Comparison of ENCODE assay signal across 29 cellular contexts in the genomic region with DNA sequence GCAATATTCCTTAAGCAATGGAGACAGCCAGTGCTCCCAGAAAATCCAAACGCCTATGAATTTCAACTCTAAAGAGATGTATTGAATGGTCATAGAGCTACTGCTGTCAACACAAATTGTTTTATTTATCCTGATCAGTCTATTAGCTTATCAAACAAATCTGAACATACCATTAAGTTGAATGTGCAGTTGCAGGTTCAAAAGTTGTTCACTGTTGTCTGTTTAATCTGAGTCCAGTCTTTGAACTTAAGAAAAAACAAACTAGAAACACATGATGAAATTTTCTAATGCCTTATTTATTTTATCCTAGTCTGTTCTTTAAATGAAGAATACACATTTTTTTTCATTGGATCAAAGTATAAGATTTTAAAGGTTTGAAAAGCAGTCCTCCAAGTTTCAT.
"Had no signal": no experiment of that assay in that cellular context is flagged by ENCODE, and none has a peak within 500 bp of the region (broad histone marks: within the 10 kb centered on the region; RNA-seq: fewer than 3 reads in every experiment).

No MANE protein-coding gene starts in this region.

- H3K27ac ChIP-seq: stomach, suprapubic skin, testis, thoracic aorta, thyroid gland, tibial artery, tibial nerve, transverse colon, upper lobe of left lung, upper lobe of right lung, uterus, vagina had no signal

- H3K36me3 ChIP-seq: uterus had no signal

- H3K4me3 Mint-ChIP-seq: stimulated activated effector memory CD8-positive, alpha-beta T cell treated with anti-CD3 and anti-CD28 coated beads, Interleukin-12 subunit alpha, Interleukin-12 subunit beta, amount 100 ng/mL, for 72 hours; stimulated activated memory B cell treated with anti-CD40 and anti-IgM and Interleukin-4, amounts not matched to agents 10 μg/mL and 1 μg/mL and 100 μg/mL, for 72 hours; stimulated activated naive B cell treated with anti-CD40 and anti-IgM and Interleukin-4, amounts not matched to agents 10 μg/mL and 1 μg/mL and 100 μg/mL, for 72 hours; stimulated activated naive CD8-positive, alpha-beta T cell treated with anti-CD3 and anti-CD28 coated beads, Interleukin-15, amount 100 ng/mL, for 72 hours; stimulated activated naive CD8-positive, alpha-beta T cell treated with anti-CD3 and anti-CD28 coated beads, Interleukin-15, Interleukin-2, amounts not matched to agents 100 ng/mL and 50 ng/mL, for 24 hours; type B pancreatic cell had no signal

- H3K4me1 ChIP-seq: stomach, testis, thyroid gland, tibial artery, tibial nerve, transverse colon, upper lobe of left lung, upper lobe of right lung, uterus, vagina had no signal

- DNase-seq: stimulated activated CD4-positive, alpha-beta T cell treated with anti-CD3 and anti-CD28 coated beads, Interleukin-2, amount 100 ng/mL, for 48 hours; stimulated activated CD4-positive, alpha-beta T cell treated with anti-CD3 and anti-CD28 coated beads, Interleukin-4, amount 100 ng/mL, for 1 hour; stimulated activated CD4-positive, alpha-beta T cell treated with anti-CD3 and anti-CD28 coated beads, Interleukin-4, amount 100 ng/mL, for 24 hours; stimulated activated CD4-positive, alpha-beta T cell treated with anti-CD3 and anti-CD28 coated beads, Interleukin-4, amount 100 ng/mL, for 4 hours; stimulated activated CD8-positive, alpha-beta memory T cell treated with anti-CD3 and anti-CD28 coated beads, Interleukin-4, amount 100 ng/mL, for 48 hours; stimulated activated naive B cell treated with anti-CD40 and anti-IgM and Interleukin-4, amounts not matched to agents 10 μg/mL and 1 μg/mL and 100 μg/mL, for 72 hours; stimulated activated naive CD4-positive, alpha-beta T cell; stimulated activated naive CD4-positive, alpha-beta T cell treated with Interleukin-2 at 50 U/mL for 16 hours; stimulated activated naive CD8-positive, alpha-beta T cell treated with anti-CD3 and anti-CD28 coated beads, Interleukin-15, amount 100 ng/mL, for 72 hours; stimulated activated naive CD8-positive, alpha-beta T cell treated with anti-CD3 and anti-CD28 coated beads, Interleukin-15, Interleukin-2, amounts not matched to agents 100 U/mL and 50 U/mL, for 24 hours; stomach; substantia nigra; testis; thyroid gland; tibial artery; transverse colon; trophoblast cell; upper lobe of left lung; upper lobe of right lung; uterus had no signal

- H3K9me3 ChIP-seq: stomach, suprapubic skin, testis, thoracic aorta, thyroid gland, tibial artery, tibial nerve, transverse colon, upper lobe of left lung, upper lobe of right lung, uterus, vagina had no signal

- H3K27me3 Mint-ChIP-seq: stimulated activated naive B cell treated with anti-CD40 and anti-IgM and Interleukin-4, amounts not matched to agents 10 μg/mL and 1 μg/mL and 100 μg/mL, for 72 hours; stimulated activated naive CD8-positive, alpha-beta T cell treated with anti-CD3 and anti-CD28 coated beads, Interleukin-15, amount 100 ng/mL, for 72 hours; stimulated activated naive CD8-positive, alpha-beta T cell treated with anti-CD3 and anti-CD28 coated beads, Interleukin-15, Interleukin-2, amounts not matched to agents 100 ng/mL and 50 ng/mL, for 24 hours; type B pancreatic cell had no signal

- ATAC-seq: stimulated activated effector memory CD8-positive, alpha-beta T cell treated with anti-CD3 and anti-CD28 coated beads, Interleukin-12 subunit alpha, Interleukin-12 subunit beta, amount 100 ng/mL, for 72 hours; stimulated activated memory B cell treated with anti-CD40 and anti-IgM and Interleukin-4, amounts not matched to agents 10 μg/mL and 1 μg/mL and 100 μg/mL, for 72 hours; stimulated activated naive B cell treated with anti-CD40 and anti-IgM and Interleukin-4, amounts not matched to agents 10 μg/mL and 1 μg/mL and 100 μg/mL, for 72 hours; stimulated activated naive CD8-positive, alpha-beta T cell treated with anti-CD3 and anti-CD28 coated beads, Interleukin-15, amount 100 ng/mL, for 72 hours; stimulated activated naive CD8-positive, alpha-beta T cell treated with anti-CD3 and anti-CD28 coated beads, Interleukin-15, Interleukin-2, amounts not matched to agents 100 U/mL and 50 U/mL, for 24 hours; upper lobe of right lung had no signal

- H3K4me3 ChIP-seq: stomach, suprapubic skin, testis, thoracic aorta, thyroid gland, tibial artery, tibial nerve, transverse colon, upper lobe of left lung, upper lobe of right lung, uterus, vagina had no signal

- H3K27me3 ChIP-seq: stomach, suprapubic skin, testis, thyroid gland, tibial artery, tibial nerve, transverse colon, upper lobe of left lung, upper lobe of right lung, uterus, vagina had no signal

- H3K9me3 Mint-ChIP-seq: stimulated activated effector memory CD8-positive, alpha-beta T cell treated with anti-CD3 and anti-CD28 coated beads, Interleukin-12 subunit alpha, Interleukin-12 subunit beta, amount 100 ng/mL, for 72 hours; stimulated activated memory B cell treated with anti-CD40 and anti-IgM and Interleukin-4, amounts not matched to agents 10 μg/mL and 1 μg/mL and 100 μg/mL, for 72 hours; stimulated activated naive B cell treated with anti-CD40 and anti-IgM and Interleukin-4, amounts not matched to agents 10 μg/mL and 1 μg/mL and 100 μg/mL, for 72 hours; stimulated activated naive CD8-positive, alpha-beta T cell treated with anti-CD3 and anti-CD28 coated beads, Interleukin-15, amount 100 ng/mL, for 72 hours; stimulated activated naive CD8-positive, alpha-beta T cell treated with anti-CD3 and anti-CD28 coated beads, Interleukin-15, Interleukin-2, amounts not matched to agents 100 ng/mL and 50 ng/mL, for 24 hours; type B pancreatic cell had no signal

- H3K4me1 Mint-ChIP-seq: stimulated activated effector memory CD8-positive, alpha-beta T cell treated with anti-CD3 and anti-CD28 coated beads, Interleukin-12 subunit alpha, Interleukin-12 subunit beta, amount 100 ng/mL, for 72 hours; stimulated activated memory B cell treated with anti-CD40 and anti-IgM and Interleukin-4, amounts not matched to agents 10 μg/mL and 1 μg/mL and 100 μg/mL, for 72 hours; stimulated activated naive B cell treated with anti-CD40 and anti-IgM and Interleukin-4, amounts not matched to agents 10 μg/mL and 1 μg/mL and 100 μg/mL, for 72 hours; stimulated activated naive CD8-positive, alpha-beta T cell treated with anti-CD3 and anti-CD28 coated beads, Interleukin-15, amount 100 ng/mL, for 72 hours had no signal

- FAIRE-seq: urothelium cell line had no signal

- H3K27ac Mint-ChIP-seq: stimulated activated effector memory CD8-positive, alpha-beta T cell treated with anti-CD3 and anti-CD28 coated beads, Interleukin-12 subunit alpha, Interleukin-12 subunit beta, amount 100 ng/mL, for 72 hours; stimulated activated memory B cell treated with anti-CD40 and anti-IgM and Interleukin-4, amounts not matched to agents 10 μg/mL and 1 μg/mL and 100 μg/mL, for 72 hours; stimulated activated naive B cell treated with anti-CD40 and anti-IgM and Interleukin-4, amounts not matched to agents 10 μg/mL and 1 μg/mL and 100 μg/mL, for 72 hours; stimulated activated naive CD8-positive, alpha-beta T cell treated with anti-CD3 and anti-CD28 coated beads, Interleukin-15, amount 100 ng/mL, for 72 hours; stimulated activated naive CD8-positive, alpha-beta T cell treated with anti-CD3 and anti-CD28 coated beads, Interleukin-15, Interleukin-2, amounts not matched to agents 100 ng/mL and 50 ng/mL, for 24 hours; type B pancreatic cell had no signal
